ENCODE assay signal across 22 cellular contexts in genomic region chr12:2634481-2634880, GRCh38.
"Had no signal": no experiment of that assay in that cellular context is flagged by ENCODE, and none has a peak within 500 bp of the region (broad histone marks: within the 10 kb centered on the region; RNA-seq: fewer than 3 reads in every experiment).

No MANE protein-coding gene starts in this region.

- H3K9me3 ChIP-seq: esophagus muscularis mucosa, gastroesophageal sphincter, prostate gland, right lobe of liver, spleen, testis, tibial nerve had no signal

- H3K4me1 ChIP-seq: gastroesophageal sphincter, parathyroid adenoma, prostate gland, right lobe of liver, spleen, testis had no signal

- H3K79me2 ChIP-seq: hepatocyte, parathyroid adenoma had no signal

- DNase-seq: cortex of kidney; effector memory CD4-positive, alpha-beta T cell; kidney; left cardiac atrium; mesendoderm; naive B cell; occipital lobe; retina; right lobe of liver; stimulated activated CD4-positive, alpha-beta T cell treated with anti-CD3 and anti-CD28 coated beads, Interleukin-2, amount 100 ng/mL, for 24 hours; stimulated activated CD4-positive, alpha-beta T cell treated with anti-CD3 and anti-CD28 coated beads, Interleukin-4, amount 100 ng/mL, for 4 hours; stimulated activated naive B cell treated with anti-CD40 and anti-IgM and Interleukin-4, amounts not matched to agents 10 μg/mL and 1 μg/mL and 100 μg/mL, for 72 hours; stimulated activated naive CD8-positive, alpha-beta T cell treated with anti-CD3 and anti-CD28 coated beads, Interleukin-15, amount 100 ng/mL, for 72 hours; testis had no signal

- H2AFZ ChIP-seq: hepatocyte, parathyroid adenoma had no signal

- H3K27ac ChIP-seq: epithelial cell of prostate, esophagus muscularis mucosa, gastroesophageal sphincter, hepatocyte, parathyroid adenoma, prostate gland, right lobe of liver, spleen, testis, tibial nerve had no signal

- H3K4me2 ChIP-seq: hepatocyte had no signal

- H3K27me3 ChIP-seq: esophagus muscularis mucosa, gastroesophageal sphincter, hepatocyte, right lobe of liver, testis, tibial nerve had no signal

- H3K4me3 ChIP-seq: esophagus muscularis mucosa, gastroesophageal sphincter, hepatocyte, prostate gland, right lobe of liver, spleen, testis, tibial nerve had no signal

- H3K36me3 ChIP-seq: prostate gland, right lobe of liver, spleen, tibial nerve had no signal
